Comparison of ENCODE assay signal across 2 cellular contexts in genomic region chr14:22466520-22466919, GRCh38.
TF ChIP-seq lines count a peak whose summit lies in the region.

No MANE protein-coding gene starts in this region.

TF ChIP-seq in HepG2, 621 proteins besides CTCF, POLR2A, EP300 and RAD21 (continued from another document):
- TF ChIP-seq PREB (CRISPR knock-in tag; IDR thresholded peaks at IDR 0.05) (no peak), ZNF646 (CRISPR knock-in tag; IDR thresholded peaks at IDR 0.05) (0 out of 2 replicates have a peak, but pooled peaks have one; percentile 8), POLR2AphosphoS5 (IDR thresholded peaks at IDR 0.05; ENCODE audit: low read depth, low read length) (no peak)

TF ChIP-seq in GM12878, 131 proteins besides CTCF, POLR2A, EP300 and RAD21 (continued from another document):
- TF ChIP-seq ZNF687 (IDR thresholded peaks at IDR 0.05) (peak; percentile 73), JUND (IDR thresholded peaks at IDR 0.05; ENCODE audit: low read depth, low read length) (no peak), TBL1XR1 (IDR thresholded peaks at IDR 0.05; ENCODE audit: low read depth, low read length) (no peak), RUNX3 (IDR thresholded peaks at IDR 0.05; ENCODE audit: low read length) (peak; percentile 64), NR2C2 (IDR thresholded peaks at IDR 0.05; ENCODE audit: borderline replicate concordance, control insufficient read depth, insufficient read length, low read depth) (no peak), DPF2 (IDR thresholded peaks at IDR 0.05) (0 out of 2 replicates have a peak, but pooled peaks have one; percentile 31), EED (IDR thresholded peaks at IDR 0.05; ENCODE audit: low read depth) (peak; percentile 64), IKZF1 (conservative IDR thresholded peaks at IDR 0.05) (peak; percentile 34; the same call in 1 of the 2 replicates), JUNB (IDR thresholded peaks at IDR 0.05) (peak; percentile 56), TAF1 (IDR thresholded peaks at IDR 0.05; ENCODE audit: borderline replicate concordance, low read depth, low read length) (0 out of 2 replicates have a peak, but pooled peaks have one; percentile 12), YY1 (IDR thresholded peaks at IDR 0.05; ENCODE audit: low read depth, low read length) (0 out of 2 replicates have a peak, but pooled peaks have one; percentile 33), SMC3 (IDR thresholded peaks at IDR 0.05; ENCODE audit: borderline replicate concordance, low read length) (peak; percentile 27; the same call in 1 of the 2 replicates), SIN3A (IDR thresholded peaks at IDR 0.05; ENCODE audit: low read depth, low read length) (no peak)
